ENCODE assay signal across 1 cellular context in genomic region chr3:173819368-173819767, GRCh38.
TF ChIP-seq lines count a peak whose summit lies in the region.

No MANE protein-coding gene starts in this region.

TF ChIP-seq in H1, 55 proteins besides CTCF, POLR2A, EP300 and RAD21:
- no peak for TF ChIP-seq GABPA (IDR thresholded peaks at IDR 0.05; ENCODE audit: borderline replicate concordance, insufficient read depth, low read length)
- TF ChIP-seq RBBP5 (IDR thresholded peaks at IDR 0.05; ENCODE audit: borderline replicate concordance, low read depth, low read length) = no peak
TF ChIP-seq in H1: peak in this region for 0.
